In genomic region chr2:37656512-37657423, GRCh38 we compare ENCODE assay signal across 8 cellular contexts. TPM values are rescaled to one million over a fixed set of nuclear protein-coding genes. Genes with fewer than 3 reads are reported as not detected.
DNase-seq lines count a peak whose midpoint lies in the region; ATAC-seq and TF ChIP-seq lines count a peak whose summit lies in the region.

No MANE protein-coding gene starts in this region.

- peaks cover 55% of the 10 kb centered on the region for H3K4me1 ChIP-seq in KMS-11 (ENCODE audit: low read depth, poor library complexity, severe bottlenecking)

- ATAC-seq in GM18868 (IDR thresholded peaks at IDR 0.05; ENCODE audit: unreplicated experiment) (no peak), HG03378 (IDR thresholded peaks at IDR 0.05; ENCODE audit: unreplicated experiment) (no peak), HG02938 (IDR thresholded peaks at IDR 0.05; ENCODE audit: unreplicated experiment) (no peak)

- peaks cover 0 to 1% (median 0%) of the 10 kb centered on the region in 3 donors for H3K27me3 Mint-ChIP-seq in CD14-positive monocyte (ENCODE audit: low read depth in 3 of 3)

- H3K4me3 Mint-ChIP-seq in CD14-positive monocyte = peak overlapping the region in 1 of 2 donors; percentile 67

- peak overlapping the region; percentile 95; the same call in 1 of the 2 replicates for H3K4me2 ChIP-seq in KMS-11

- no peak overlapping the region for H3K4me3 ChIP-seq in KMS-11 (IDR thresholded peaks at IDR 0.05; ENCODE audit: insufficient read depth, low read depth, low read length)

- peaks cover 95% of the 10 kb centered on the region for H3K4me1 Mint-ChIP-seq in CD14-positive monocyte

- TF ChIP-seq CTCF in CD14-positive monocyte (IDR thresholded peaks at IDR 0.05) = no peak
- TF ChIP-seq CTCF in KMS-11 (conservative IDR thresholded peaks at IDR 0.05; ENCODE audit: low read depth, low read length) = no peak

- no peaks in the 10 kb centered on the region for H3K36me3 ChIP-seq in KMS-11 (ENCODE audit: insufficient read depth)

- H3K27me3 ChIP-seq in KMS-11 (ENCODE audit: insufficient read depth, low read depth) = no peaks in the 10 kb centered on the region

- H3K9ac ChIP-seq in KMS-11 = no peak overlapping the region

- H3K36me3 Mint-ChIP-seq in CD14-positive monocyte = peaks cover 76 to 92% of the 10 kb centered on the region in 2 donors

- no peaks in the 10 kb centered on the region for H4K20me1 ChIP-seq in KMS-11 (ENCODE audit: insufficient read depth)

- peaks cover 5% of the 10 kb centered on the region; the same call in 1 of the 2 replicates for H3K79me2 ChIP-seq in KMS-11 (ENCODE audit: insufficient read depth, low read depth)

- intact Hi-C loops in CD14-positive monocyte (cut with micrococcal nuclease) = no loop called here

- peak overlapping the region; percentile 61; the same call in 1 of the 2 replicates for H3K27ac ChIP-seq in KMS-11

- peak overlapping the region; percentile 60 to 96 (median 87) for H3K27ac Mint-ChIP-seq in CD14-positive monocyte

- DNase-seq in CD14-positive monocyte (ENCODE audit: low spot score) (no peak), astrocyte of the hippocampus (ENCODE audit: low read depth, low spot score) (peak; percentile 69), myocyte (ENCODE audit: low read depth) (peak; percentile 35), NCI-H1092 treated with DMSO at 0.1 percent for 48 hours (lab: John Stamatoyannopoulos, UW) (no peak)

- no peak overlapping the region for H2AFZ ChIP-seq in KMS-11 (ENCODE audit: low read depth)

- H3K9me3 Mint-ChIP-seq in CD14-positive monocyte = no peaks in the 10 kb centered on the region

RNA-seq across cellular contexts. Expression of gene CDC42EP3, which starts 14.7 kb away (rescaled TPM):
- polyA plus RNA-seq in CD14-positive monocyte = 100 to 1,000 TPM; 249 to 272 TPM
- 149 and 184 TPM in 2 replicates for total RNA-seq in myocyte
- 161 TPM for polyA plus RNA-seq in myocyte (2012)

Comparison
In these comparisons a context has a peak if more than half of its experiments do, and no peak if none do; other contexts are left out.
1. DNase-seq: peak in astrocyte of the hippocampus (single experiment) and myocyte (single experiment); none in CD14-positive monocyte (single experiment) and NCI-H1092 treated with DMSO at 0.1 percent for 48 hours (single experiment).